Comparison of ENCODE assay signal across 12 cellular contexts in the genomic region with DNA sequence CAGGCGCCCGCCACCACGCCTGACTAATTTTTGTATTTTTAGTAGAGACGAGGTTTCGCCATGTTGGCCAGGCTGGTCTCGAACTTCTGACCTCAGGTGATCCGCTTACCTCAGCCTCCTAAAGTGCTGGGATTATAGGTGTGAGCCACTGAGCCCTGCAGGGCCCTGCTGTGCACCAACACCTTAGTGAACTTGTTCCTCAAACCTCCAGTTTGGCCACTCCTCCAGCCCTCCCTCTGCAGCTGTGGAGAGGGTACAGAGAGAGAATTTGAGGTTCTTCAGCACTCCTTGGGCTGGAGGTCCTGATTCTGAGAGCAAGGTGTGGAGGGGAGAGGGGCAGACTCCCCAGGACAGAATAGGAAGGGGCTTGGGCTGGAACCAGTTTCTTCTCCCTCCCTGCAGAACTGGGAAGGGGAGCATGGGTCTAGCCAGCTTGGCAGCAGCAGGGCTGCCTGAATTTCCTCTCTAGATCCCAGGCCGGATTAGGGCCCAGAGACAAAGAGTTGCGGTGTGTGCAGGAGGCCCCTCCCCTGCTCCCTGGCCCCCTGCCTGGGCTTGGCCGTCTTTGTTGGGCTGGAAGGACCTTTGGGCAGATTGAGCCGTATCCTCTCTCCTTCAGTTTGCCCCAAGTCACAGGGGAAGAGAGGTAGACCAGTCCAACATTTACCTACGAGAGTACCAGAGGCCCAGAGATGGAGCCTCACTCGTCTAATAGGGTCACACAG. TPM values are rescaled to one million over a fixed set of nuclear protein-coding genes. Genes with fewer than 3 reads are reported as not detected.
DNase-seq lines count a peak whose midpoint lies in the region; ATAC-seq and TF ChIP-seq lines count a peak whose summit lies in the region.
"Had no signal": no experiment of that assay in that cellular context is flagged by ENCODE, and none has a peak within 500 bp of the region (broad histone marks: within the 10 kb centered on the region; RNA-seq: fewer than 3 reads in every experiment).

No MANE protein-coding gene starts in this region.

- no peaks in the 10 kb centered on the region for H3K27me3 Mint-ChIP-seq in activated T-helper 17 cell treated with anti-CD3 and anti-CD28 coated beads, Interleukin-2, amount 50 U/mL, for 72 hours
- peaks cover 33% of the 10 kb centered on the region for H3K27me3 Mint-ChIP-seq in mesothelial cell of epicardium (ENCODE audit: low read depth)

- DNase-seq in heart left ventricle (peak; percentile 18 to 59 (median 50)), cardiac septum (ENCODE audit: low spot score) (no peak), mesothelial cell of epicardium (ENCODE audit: low spot score in 2 of 2, unreplicated experiment in 2 of 2) (no peak), BE2C (no peak), GM10266 (ENCODE audit: extremely low spot score) (no peak)
- DNase-seq: brain microvascular endothelial cell; HFFc6; NCI-H446 treated with DMSO at 0.1 percent for 48 hours; stimulated activated naive CD8-positive, alpha-beta T cell treated with anti-CD3 and anti-CD28 coated beads, Interleukin-15, amount 100 ng/mL, for 72 hours had no signal

- H3K27me3 ChIP-seq in heart left ventricle (peaks cover 14 to 31% (median 17%) of the 10 kb centered on the region in 9 donors), BE2C (no peaks in the 10 kb centered on the region)

- H3K27ac ChIP-seq in heart left ventricle: peak overlapping the region in 4 of 12 donors; percentile 47 to 60 (median 50)
- H3K27ac ChIP-seq: brain microvascular endothelial cell had no signal

- no peak overlapping the region for H3K27ac Mint-ChIP-seq in activated T-helper 17 cell treated with anti-CD3 and anti-CD28 coated beads, Interleukin-2, amount 50 U/mL, for 72 hours
- H3K27ac Mint-ChIP-seq in mesothelial cell of epicardium: no peak overlapping the region
- H3K27ac Mint-ChIP-seq: HFFc6; stimulated activated naive CD8-positive, alpha-beta T cell treated with anti-CD3 and anti-CD28 coated beads, Interleukin-15, amount 100 ng/mL, for 72 hours had no signal

- H3K4me1 ChIP-seq in heart left ventricle: peaks cover 3 to 63% (median 37%) of the 10 kb centered on the region in 12 donors
- no peaks in the 10 kb centered on the region for H3K4me1 ChIP-seq in BE2C

- peaks cover 10% of the 10 kb centered on the region for H3K4me1 Mint-ChIP-seq in activated T-helper 17 cell treated with anti-CD3 and anti-CD28 coated beads, Interleukin-2, amount 50 U/mL, for 72 hours
- H3K4me1 Mint-ChIP-seq in mesothelial cell of epicardium: peaks cover 24% of the 10 kb centered on the region

- H3K4me3 ChIP-seq in heart left ventricle (no peak overlapping the region), BE2C (ENCODE audit: low read depth, low read length) (no peak overlapping the region)

- TF ChIP-seq POLR2A in heart left ventricle (IDR thresholded peaks at IDR 0.05): no peak

- TF ChIP-seq CTCF in heart left ventricle (IDR thresholded peaks at IDR 0.05) (no peak), mesothelial cell of epicardium (IDR thresholded peaks at IDR 0.05; ENCODE audit: unreplicated experiment) (no peak), BE2C (IDR thresholded peaks at IDR 0.05; ENCODE audit: low read depth, low read length) (no peak), GM10266 (IDR thresholded peaks at IDR 0.05; ENCODE audit: control insufficient read depth, insufficient read depth, low read depth, missing control alignments) (no peak)

- H3K36me3 ChIP-seq in heart left ventricle (peaks cover 0 to 11% (median 11%) of the 10 kb centered on the region in 9 donors), BE2C (no peaks in the 10 kb centered on the region)

- ATAC-seq in heart left ventricle (no peak), GM21723 (IDR thresholded peaks at IDR 0.05; ENCODE audit: unreplicated experiment) (no peak), GM18870 (IDR thresholded peaks at IDR 0.05; ENCODE audit: unreplicated experiment) (no peak)
- no peak for ATAC-seq in activated T-helper 17 cell treated with anti-CD3 and anti-CD28 coated beads, Interleukin-2, amount 50 U/mL, for 72 hours (replicated peaks)
- ATAC-seq: stimulated activated naive CD8-positive, alpha-beta T cell treated with anti-CD3 and anti-CD28 coated beads, Interleukin-15, amount 100 ng/mL, for 72 hours had no signal

- H3K9me3 Mint-ChIP-seq in activated T-helper 17 cell treated with anti-CD3 and anti-CD28 coated beads, Interleukin-2, amount 50 U/mL, for 72 hours: no peaks in the 10 kb centered on the region
- no peaks in the 10 kb centered on the region for H3K9me3 Mint-ChIP-seq in mesothelial cell of epicardium
- H3K9me3 Mint-ChIP-seq: HFFc6; stimulated activated naive CD8-positive, alpha-beta T cell treated with anti-CD3 and anti-CD28 coated beads, Interleukin-15, amount 100 ng/mL, for 72 hours had no signal

- H3K4me3 Mint-ChIP-seq in activated T-helper 17 cell treated with anti-CD3 and anti-CD28 coated beads, Interleukin-2, amount 50 U/mL, for 72 hours: peak overlapping the region; percentile 98
- peak overlapping the region; percentile 3 for H3K4me3 Mint-ChIP-seq in mesothelial cell of epicardium
- H3K4me3 Mint-ChIP-seq: HFFc6 had no signal

- H3K9me3 ChIP-seq in heart left ventricle (no peaks in the 10 kb centered on the region), BE2C (no peaks in the 10 kb centered on the region)

- 75 to 81% (median 80%) methylated on average over 13 of the region's 13 CpGs for WGBS in heart left ventricle, 4 donors

- intact Hi-C loops in heart left ventricle (cut with DNase I) (loop anchor here in 7 of 10 donors (2.0 to 10.0 kb wide), 4 partner anchors 55 to 77 kb away; partner anchors contain the start of gene CRY2 (in 4 of the 7)), cardiac septum (cut with DNase I) (no loop called here)

- H3K36me3 Mint-ChIP-seq in activated T-helper 17 cell treated with anti-CD3 and anti-CD28 coated beads, Interleukin-2, amount 50 U/mL, for 72 hours (ENCODE audit: low read depth): peaks cover 23% of the 10 kb centered on the region
- no peaks in the 10 kb centered on the region for H3K36me3 Mint-ChIP-seq in mesothelial cell of epicardium

RNA-seq across cellular contexts. Expression of gene PEX16, which starts 2.3 kb away (rescaled TPM):
- total RNA-seq in heart left ventricle (10 to 100 TPM; 10.4 to 20.0 (median 14.6) TPM), cardiac septum (13.0 TPM), mesothelial cell of epicardium (19.8 to 23.1 TPM (median 20.7 TPM) in 3 replicates)
- polyA plus RNA-seq in heart left ventricle: 10 to 100 TPM; 16.3 to 22.8 TPM
- total RNA-seq in activated T-helper 17 cell treated with anti-CD3 and anti-CD28 coated beads, Interleukin-2, amount 50 U/mL, for 72 hours: 10 to 100 TPM; 27.9 to 45.4 TPM
- 66.1 TPM for polyA plus RNA-seq in BE2C (2012; ENCODE audit: insufficient read depth, insufficient read length, low read depth)

RNA-seq across cellular contexts. Expression of gene LARGE2, which starts 2.5 kb away (rescaled TPM):
- total RNA-seq in heart left ventricle: under 1 TPM in 1 of 9 donors, not detected in 8; 0.88 TPM
- polyA plus RNA-seq in heart left ventricle: under 1 TPM in 1 of 2 donors, not detected in 1; 0.17 TPM
- total RNA-seq in cardiac septum: not detected
- total RNA-seq in activated T-helper 17 cell treated with anti-CD3 and anti-CD28 coated beads, Interleukin-2, amount 50 U/mL, for 72 hours: 1 to 10 TPM in 1 of 2 donors, under 1 TPM in 1; 0.80 to 1.8 TPM
- total RNA-seq in mesothelial cell of epicardium: 5.0 to 6.0 TPM (median 5.2 TPM) in 3 replicates
- not detected for polyA plus RNA-seq in BE2C (2012; ENCODE audit: insufficient read depth, insufficient read length, low read depth)
- total RNA-seq: HFFc6 had no signal

RNA-seq across cellular contexts. Expression of gene FREY1, which starts 12.9 kb away (rescaled TPM):
- total RNA-seq in heart left ventricle (under 1 TPM in 4 of 9 donors, not detected in 5; 0.37 to 1.00 (median 0.46) TPM), cardiac septum (0.54 TPM), mesothelial cell of epicardium (2.3 to 3.9 TPM (median 3.4 TPM) in 3 replicates)
- under 1 TPM; 0.40 to 0.46 TPM for polyA plus RNA-seq in heart left ventricle
- 1 to 10 TPM; 1.8 to 2.7 TPM for total RNA-seq in activated T-helper 17 cell treated with anti-CD3 and anti-CD28 coated beads, Interleukin-2, amount 50 U/mL, for 72 hours
- not detected for polyA plus RNA-seq in BE2C (2012; ENCODE audit: insufficient read depth, insufficient read length, low read depth)

RNA-seq across cellular contexts. Expression of gene MAPK8IP1, which starts 34.5 kb away (rescaled TPM):
- total RNA-seq in heart left ventricle: 1 to 10 TPM; 5.0 to 8.0 (median 7.6) TPM
- polyA plus RNA-seq in heart left ventricle: 1 to 10 TPM; 2.4 to 3.1 TPM
- 7.5 TPM for total RNA-seq in cardiac septum
- total RNA-seq in activated T-helper 17 cell treated with anti-CD3 and anti-CD28 coated beads, Interleukin-2, amount 50 U/mL, for 72 hours: under 1 TPM; 0.65 to 0.93 TPM
- total RNA-seq in mesothelial cell of epicardium: 11.5 to 13.8 TPM (median 12.7 TPM) in 3 replicates
- polyA plus RNA-seq in BE2C (2012; ENCODE audit: insufficient read depth, insufficient read length, low read depth): 165 TPM

Comparison
In these comparisons a context has a peak if more than half of its experiments do, and no peak if none do; other contexts are left out.
1. DNase-seq: peak in heart left ventricle (5 of 5); none in cardiac septum (single experiment), mesothelial cell of epicardium (0 of 2), BE2C (single experiment) and GM10266 (single experiment).